Comparison of ENCODE assay signal across 8 cellular contexts in genomic region chr11:64489831-64490441, GRCh38.
DNase-seq lines count a peak whose midpoint lies in the region; ATAC-seq and TF ChIP-seq lines count a peak whose summit lies in the region.

No MANE protein-coding gene starts in this region.

- DNase-seq in ELF-1 (ENCODE audit: low read depth, low spot score) (peak; percentile 69), T-helper 9 cell (peak; percentile 21), brain pericyte (ENCODE audit: low read depth, low spot score) (peak; percentile 15), kidney epithelial cell (ENCODE audit: low read depth) (no peak), NCI-H128 (lab: John Stamatoyannopoulos, UW; ENCODE audit: unreplicated experiment) (no peak)
- DNase-seq in stimulated activated CD4-positive, alpha-beta T cell treated with anti-CD3 and anti-CD28 coated beads, Interleukin-4, amount 100 ng/mL, for 1 hour: peak; percentile 44

- no peaks in the 10 kb centered on the region for H3F3A ChIP-seq in Loucy (ENCODE audit: low read depth)

- no peak for ATAC-seq in GM18511 (IDR thresholded peaks at IDR 0.05; ENCODE audit: unreplicated experiment)

- no peaks in the 10 kb centered on the region for H3K79me2 ChIP-seq in Loucy (ENCODE audit: insufficient read depth, low read length)

- TF ChIP-seq CTCF in Loucy (conservative IDR thresholded peaks at IDR 0.05; ENCODE audit: low read length): peak; percentile 89
- peak; percentile 68 for TF ChIP-seq CTCF in kidney epithelial cell (IDR thresholded peaks at IDR 0.05; ENCODE audit: insufficient read depth, low read length, poor library complexity, severe bottlenecking)

- peak overlapping the region; percentile 19; the same call in 1 of the 2 replicates for H2AFZ ChIP-seq in Loucy (ENCODE audit: low read length)

- H3K27me3 ChIP-seq in Loucy (ENCODE audit: insufficient read depth, low read length, poor library complexity, severe bottlenecking): no peaks in the 10 kb centered on the region
- H3K27me3 ChIP-seq in kidney epithelial cell (ENCODE audit: control insufficient read depth, insufficient read depth, low read length): peaks cover 13% of the 10 kb centered on the region

- H3K4me3 ChIP-seq in Loucy (ENCODE audit: low read length, poor library complexity, severe bottlenecking) (no peak overlapping the region), kidney epithelial cell (ENCODE audit: low read depth, low read length) (no peak overlapping the region)

- peak overlapping the region; percentile 18 for H3K4me2 ChIP-seq in Loucy (ENCODE audit: low read depth, low read length, poor library complexity, severe bottlenecking)

- H3K9ac ChIP-seq in Loucy (ENCODE audit: low read depth, low read length, poor library complexity, severe bottlenecking): peak overlapping the region; percentile 28

- 0 out of 2 replicates have a peak, but pooled peaks cover 4% of the 10 kb centered on the region for H3K9me3 ChIP-seq in Loucy (ENCODE audit: insufficient read depth, low read depth, low read length)

- H3K4me1 ChIP-seq in Loucy (ENCODE audit: insufficient read depth, low read length, poor library complexity, severe bottlenecking): peaks cover 34% of the 10 kb centered on the region

- no peaks in the 10 kb centered on the region for H3K36me3 ChIP-seq in Loucy (ENCODE audit: insufficient read depth, low read length)
- no peaks in the 10 kb centered on the region for H3K36me3 ChIP-seq in kidney epithelial cell (ENCODE audit: control insufficient read depth, insufficient read depth, low read length)

- no peaks in the 10 kb centered on the region for H4K20me1 ChIP-seq in Loucy (ENCODE audit: insufficient read depth, low read length, poor library complexity, severe bottlenecking)

- H3K9me2 ChIP-seq in Loucy (replicated peaks; ENCODE audit: low read depth, low read length): no peaks in the 10 kb centered on the region

Comparison
In these comparisons a context has a peak if more than half of its experiments do, and no peak if none do; other contexts are left out.
1. DNase-seq: peak in ELF-1 (single experiment), T-helper 9 cell (single experiment), brain pericyte (single experiment) and stimulated activated CD4-positive, alpha-beta T cell treated with anti-CD3 and anti-CD28 coated beads, Interleukin-4, amount 100 ng/mL, for 1 hour (single experiment); none in kidney epithelial cell (single experiment) and NCI-H128 (single experiment).